In the genomic region with DNA sequence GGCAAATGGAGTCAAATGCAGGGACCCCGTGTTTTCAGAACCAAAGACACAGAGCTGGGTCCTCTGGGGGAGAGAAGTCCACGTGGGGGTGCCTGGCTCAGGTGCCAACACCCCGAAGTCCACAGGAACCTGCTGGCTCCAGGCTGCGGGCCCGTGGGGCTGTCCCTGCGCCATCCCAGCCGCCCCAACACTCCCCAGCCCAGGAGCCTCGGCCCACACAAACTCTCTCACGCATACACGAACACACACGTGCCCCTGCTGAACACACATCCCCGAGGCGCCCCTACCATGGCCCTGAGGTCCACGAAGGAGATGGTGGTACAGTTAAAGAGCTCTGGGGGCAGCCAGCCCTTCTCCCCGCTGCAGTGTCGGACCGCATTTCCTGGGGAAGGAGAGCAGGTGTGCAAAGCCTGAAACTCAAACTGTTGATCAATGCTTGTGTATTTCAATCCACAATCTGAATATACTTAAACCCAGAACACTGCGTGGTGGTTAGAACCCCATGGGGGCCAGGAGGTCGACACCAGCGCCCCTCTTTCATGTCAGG, we compare ENCODE assay signal across 25 cellular contexts. TPM values are rescaled to one million over a fixed set of nuclear protein-coding genes. Genes with fewer than 3 reads are reported as not detected.
DNase-seq lines count a peak whose midpoint lies in the region; ATAC-seq, FAIRE-seq and TF ChIP-seq lines count a peak whose summit lies in the region.
"Had no signal": no experiment of that assay in that cellular context is flagged by ENCODE, and none has a peak within 500 bp of the region (broad histone marks: within the 10 kb centered on the region; RNA-seq: fewer than 3 reads in every experiment).

No MANE protein-coding gene starts in this region.

- CTCF ChIA-PET in SK-N-SH (lab: Yijun Ruan, JAX): interaction anchor here (0.9 to 2.3 kb wide), 5 partner anchors 16 to 148 kb away, joined by 3 to 12 read pairs (median 4); no protein-coding TSS in a partner anchor

- H3K27ac ChIP-seq in left ventricle myocardium inferior (replicated peaks): no peak overlapping the region
- peak overlapping the region; percentile 46 for H3K27ac ChIP-seq in epithelial cell of prostate
- H3K27ac ChIP-seq in pancreas: peak overlapping the region in 3 of 4 donors; percentile 47 to 48 (median 48)
- no peak overlapping the region for H3K27ac ChIP-seq in SK-N-SH (ENCODE audit: low read depth in 2 of 2, low read length in 1 of 2)
- H3K27ac ChIP-seq: A549, ascending aorta, BLaER1, neutrophil, transverse colon had no signal

- no peak overlapping the region for H3K4me3 Mint-ChIP-seq in stimulated activated memory B cell treated with anti-CD40 and anti-IgM and Interleukin-4, amounts not matched to agents 10 μg/mL and 1 μg/mL and 100 μg/mL, for 72 hours
- H3K4me3 Mint-ChIP-seq: activated CD4-positive, alpha-beta T cell treated with anti-CD3 and anti-CD28 coated beads for 36 hours; HFFc6 had no signal

- peaks cover 49% of the 10 kb centered on the region for H3K36me3 Mint-ChIP-seq in stimulated activated memory B cell treated with anti-CD40 and anti-IgM and Interleukin-4, amounts not matched to agents 10 μg/mL and 1 μg/mL and 100 μg/mL, for 72 hours

- TF ChIP-seq CTCF in left ventricle myocardium inferior (IDR thresholded peaks at IDR 0.05; ENCODE audit: borderline replicate concordance) (no peak), pancreas (IDR thresholded peaks at IDR 0.05) (no peak), SK-N-SH (IDR thresholded peaks at IDR 0.05) (no peak)

- TF ChIP-seq EP300 in SK-N-SH (IDR thresholded peaks at IDR 0.05; ENCODE audit: borderline replicate concordance in 1 of 2, low read depth in 1 of 2, low read length in 1 of 2): no peak

- ATAC-seq in left cardiac atrium (no peak), pancreas (peak; percentile 41 to 57 (median 49)), GM21786 (IDR thresholded peaks at IDR 0.05; ENCODE audit: unreplicated experiment) (no peak), HG03097 (IDR thresholded peaks at IDR 0.05; ENCODE audit: low FRiP score, unreplicated experiment) (no peak)
- ATAC-seq in stimulated activated memory B cell treated with anti-CD40 and anti-IgM and Interleukin-4, amounts not matched to agents 10 μg/mL and 1 μg/mL and 100 μg/mL, for 72 hours: no peak
- ATAC-seq: A549; activated CD4-positive, alpha-beta T cell treated with anti-CD3 and anti-CD28 coated beads for 36 hours had no signal

- H3K4me3 ChIP-seq in left ventricle myocardium inferior (peak overlapping the region; percentile 1), pancreas (peak overlapping the region in 1 of 4 donors; percentile 22), SK-N-SH (ENCODE audit: low read depth in 2 of 2, low read length in 1 of 2) (no peak overlapping the region)
- H3K4me3 ChIP-seq: A549, ascending aorta, BLaER1, left lung, mucosa of descending colon, transverse colon had no signal

- no peak for TF ChIP-seq RAD21 in SK-N-SH (IDR thresholded peaks at IDR 0.05; ENCODE audit: low read length)

- no peaks in the 10 kb centered on the region for H3K36me3 ChIP-seq in left ventricle myocardium inferior
- H3K36me3 ChIP-seq in pancreas: no peaks in the 10 kb centered on the region
- no peaks in the 10 kb centered on the region for H3K36me3 ChIP-seq in SK-N-SH (replicated peaks in 1 of 2; ENCODE audit: control insufficient read depth in 1 of 2, insufficient read depth in 2 of 2, low read length in 1 of 2)
- H3K36me3 ChIP-seq: ascending aorta, BLaER1, neutrophil, right lobe of liver, transverse colon had no signal

- no peak overlapping the region for H3K4me2 ChIP-seq in SK-N-SH
- H3K4me2 ChIP-seq: A549, BLaER1 had no signal

- no peaks in the 10 kb centered on the region for H3K79me2 ChIP-seq in SK-N-SH (ENCODE audit: insufficient read depth)

- no peaks in the 10 kb centered on the region for H3F3A ChIP-seq in SK-N-SH (replicated peaks; ENCODE audit: insufficient read depth)

- H3K4me1 Mint-ChIP-seq in stimulated activated memory B cell treated with anti-CD40 and anti-IgM and Interleukin-4, amounts not matched to agents 10 μg/mL and 1 μg/mL and 100 μg/mL, for 72 hours: no peaks in the 10 kb centered on the region

- no peaks in the 10 kb centered on the region for H3K9me2 ChIP-seq in SK-N-SH

- no peaks in the 10 kb centered on the region for H3K27me3 ChIP-seq in left ventricle myocardium inferior (ENCODE audit: low read depth)
- no peaks in the 10 kb centered on the region for H3K27me3 ChIP-seq in pancreas
- no peaks in the 10 kb centered on the region for H3K27me3 ChIP-seq in SK-N-SH (ENCODE audit: insufficient read depth)
- H3K27me3 ChIP-seq: ascending aorta, BLaER1, left lung, neutrophil, right lobe of liver, transverse colon had no signal

- POLR2A ChIA-PET in SK-N-SH (lab: Yijun Ruan, JAX): no interaction called here

- no peak overlapping the region for H3K9ac ChIP-seq in SK-N-SH
- H3K9ac ChIP-seq: BLaER1 had no signal

- no peak overlapping the region for H3K27ac Mint-ChIP-seq in stimulated activated memory B cell treated with anti-CD40 and anti-IgM and Interleukin-4, amounts not matched to agents 10 μg/mL and 1 μg/mL and 100 μg/mL, for 72 hours
- H3K27ac Mint-ChIP-seq: activated CD4-positive, alpha-beta T cell treated with anti-CD3 and anti-CD28 coated beads for 36 hours; HFFc6 had no signal

- DNase-seq in left ventricle myocardium inferior (no peak), left cardiac atrium (no peak), epithelial cell of prostate (ENCODE audit: low read depth, low spot score) (no peak), pancreas (peak in 2 of 6 donors; percentile 41 to 57), SK-N-SH (no peak)
- DNase-seq: activated CD4-positive, alpha-beta T cell treated with anti-CD3 and anti-CD28 coated beads for 36 hours; activated naive CD4-positive, alpha-beta T cell treated with anti-CD3 and anti-CD28 coated beads, Interleukin-2, amount 50 U/mL, for 16 hours; activated T-cell treated with anti-CD3 and anti-CD28 coated beads, Interleukin-2, amount 50 U/mL, for 48 hours; effector CD8-positive, alpha-beta T cell; HFFc6; NCI-H1417 treated with DMSO at 0.1 percent for 48 hours; NCI-H524 treated with DMSO at 0.1 percent for 48 hours; stimulated activated naive CD4-positive, alpha-beta T cell treated with Interleukin-2 at 50 U/mL for 16 hours had no signal

- H2AFZ ChIP-seq in SK-N-SH (ENCODE audit: low read depth): no peak overlapping the region

- no peak for FAIRE-seq in pancreas (lab: Jason Lieb, UNC)
- FAIRE-seq: A549, D721Med had no signal

- H3K9me3 ChIP-seq in left ventricle myocardium inferior (replicated peaks): no peaks in the 10 kb centered on the region
- no peaks in the 10 kb centered on the region for H3K9me3 ChIP-seq in pancreas
- no peaks in the 10 kb centered on the region for H3K9me3 ChIP-seq in SK-N-SH
- H3K9me3 ChIP-seq: A549, ascending aorta, BLaER1, left lung, mucosa of descending colon, neutrophil, right lobe of liver, transverse colon had no signal

- no peaks in the 10 kb centered on the region for H4K20me1 ChIP-seq in SK-N-SH (ENCODE audit: insufficient read depth)
- H4K20me1 ChIP-seq: BLaER1 had no signal

- intact Hi-C loops in left ventricle myocardium inferior (cut with micrococcal nuclease): no loop called here
- intact Hi-C loops in left cardiac atrium (cut with DNase I): no loop called here
- intact Hi-C loops in pancreas (cut with DNase I): loop anchor here in 1 of 3 donors (5.0 kb wide), 1 partner anchor 38 kb away; no protein-coding TSS in a partner anchor

- 48 to 49% methylated on average over 17 to 20 of the region's 20 CpGs for WGBS in pancreas, 2 donors
- WGBS in SK-N-SH (ENCODE audit: low lambda C conversion rate): 68% methylated on average over 14 of the region's 20 CpGs

- no peaks in the 10 kb centered on the region for H3K27me3 Mint-ChIP-seq in stimulated activated memory B cell treated with anti-CD40 and anti-IgM and Interleukin-4, amounts not matched to agents 10 μg/mL and 1 μg/mL and 100 μg/mL, for 72 hours
- H3K27me3 Mint-ChIP-seq: activated CD4-positive, alpha-beta T cell treated with anti-CD3 and anti-CD28 coated beads for 36 hours had no signal

- H3K4me1 ChIP-seq in left ventricle myocardium inferior (peaks cover 9% of the 10 kb centered on the region), pancreas (peaks cover 0 to 5% (median 0%) of the 10 kb centered on the region in 3 donors), SK-N-SH (ENCODE audit: control insufficient read depth in 1 of 2, insufficient read depth in 2 of 2, low read depth in 1 of 2, low read length in 1 of 2) (no peaks in the 10 kb centered on the region; a peak in 1 of 4 replicates)
- H3K4me1 ChIP-seq: A549, ascending aorta, BLaER1, left lung, right lobe of liver, transverse colon had no signal

- no peaks in the 10 kb centered on the region for H3K9me3 Mint-ChIP-seq in stimulated activated memory B cell treated with anti-CD40 and anti-IgM and Interleukin-4, amounts not matched to agents 10 μg/mL and 1 μg/mL and 100 μg/mL, for 72 hours
- H3K9me3 Mint-ChIP-seq: HFFc6 had no signal

TF ChIP-seq in SK-N-SH, 30 proteins besides CTCF, POLR2A, EP300 and RAD21 (continues in another document):
- TF ChIP-seq RFX5 (IDR thresholded peaks at IDR 0.05; ENCODE audit: low read length) (no peak), CHD2 (IDR thresholded peaks at IDR 0.05; ENCODE audit: low read length, partially characterized antibody) (no peak), SMC3 (IDR thresholded peaks at IDR 0.05; ENCODE audit: low read depth, low read length) (no peak), FOXM1 (IDR thresholded peaks at IDR 0.05; ENCODE audit: low read depth) (no peak), FOSL2 (IDR thresholded peaks at IDR 0.05; ENCODE audit: borderline replicate concordance, low read depth) (no peak), GATA2 (CRISPR knock-in tag; IDR thresholded peaks at IDR 0.05) (no peak), FOXJ3 (CRISPR knock-in tag; IDR thresholded peaks at IDR 0.05) (no peak), JUND (IDR thresholded peaks at IDR 0.05) (no peak), RCOR1 (IDR thresholded peaks at IDR 0.05; ENCODE audit: low read length) (no peak)
- TF ChIP-seq, protein P1, sequence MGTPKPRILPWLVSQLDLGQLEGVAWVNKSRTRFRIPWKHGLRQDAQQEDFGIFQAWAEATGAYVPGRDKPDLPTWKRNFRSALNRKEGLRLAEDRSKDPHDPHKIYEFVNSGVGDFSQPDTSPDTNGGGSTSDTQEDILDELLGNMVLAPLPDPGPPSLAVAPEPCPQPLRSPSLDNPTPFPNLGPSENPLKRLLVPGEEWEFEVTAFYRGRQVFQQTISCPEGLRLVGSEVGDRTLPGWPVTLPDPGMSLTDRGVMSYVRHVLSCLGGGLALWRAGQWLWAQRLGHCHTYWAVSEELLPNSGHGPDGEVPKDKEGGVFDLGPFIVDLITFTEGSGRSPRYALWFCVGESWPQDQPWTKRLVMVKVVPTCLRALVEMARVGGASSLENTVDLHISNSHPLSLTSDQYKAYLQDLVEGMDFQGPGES (IDR thresholded peaks at IDR 0.05; ENCODE audit: low read depth, low read length): no peak

RNA-seq across cellular contexts. Expression of a gene that starts 54.7 kb away (rescaled TPM):
- total RNA-seq in left ventricle myocardium inferior: 42.0 TPM
- 10 to 100 TPM; 27.5 to 41.9 TPM for total RNA-seq in left cardiac atrium
- 10 to 100 TPM; 15.0 to 27.6 (median 20.8) TPM for total RNA-seq in pancreas
- polyA plus RNA-seq in pancreas: 10 to 100 TPM; 53.9 to 58.0 TPM
- 47.1 and 47.4 TPM in 2 replicates for polyA plus RNA-seq in SK-N-SH (2012; rRNA removed)
- 24.5 and 32.6 TPM in 2 replicates for polyA plus RNA-seq in SK-N-SH (2012; cell fraction: cytosol; rRNA removed)
- polyA plus RNA-seq in SK-N-SH (2012; cell fraction: nucleus; rRNA removed): 145 and 156 TPM in 2 replicates

Comparison
In these comparisons a context has a peak if more than half of its experiments do, and no peak if none do; other contexts are left out.
1. H3K27ac ChIP-seq: peak in epithelial cell of prostate (single experiment) and pancreas (3 of 4); none in left ventricle myocardium inferior (single experiment) and SK-N-SH (0 of 2).
2. ATAC-seq: peak in pancreas (4 of 4); none in left cardiac atrium (0 of 2), GM21786 (single experiment), stimulated activated memory B cell treated with anti-CD40 and anti-IgM and Interleukin-4, amounts not matched to agents 10 μg/mL and 1 μg/mL and 100 μg/mL, for 72 hours (single experiment) and HG03097 (single experiment).